ENCODE assay signal across 18 cellular contexts in the genomic region with DNA sequence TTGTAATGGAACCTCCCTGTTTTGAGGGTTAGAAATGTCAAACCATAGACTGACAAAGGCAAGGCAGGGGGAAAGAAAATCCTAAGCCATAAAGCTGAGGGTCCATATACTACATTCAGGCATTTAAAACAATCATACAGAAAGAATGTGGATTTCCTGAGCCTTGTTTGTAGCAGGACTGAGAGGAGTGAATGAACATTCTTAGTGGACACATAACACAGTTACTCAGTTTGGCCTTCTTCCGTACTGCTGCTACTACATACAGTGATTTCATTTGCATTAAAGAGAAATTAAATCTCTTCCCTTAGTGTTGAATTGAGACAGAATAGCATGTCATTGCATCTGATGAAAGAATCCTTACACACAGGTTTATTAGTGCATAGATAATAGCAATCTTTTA. TPM values are rescaled to one million over a fixed set of nuclear protein-coding genes. Genes with fewer than 3 reads are reported as not detected.
A peak's percentile ranks its signal among the peaks of the same experiment; 100 is the strongest.
DNase-seq lines count a peak whose midpoint lies in the region; ATAC-seq and TF ChIP-seq lines count a peak whose summit lies in the region.
"Had no signal": no experiment of that assay in that cellular context is flagged by ENCODE, and none has a peak within 500 bp of the region (broad histone marks: within the 10 kb centered on the region; RNA-seq: fewer than 3 reads in every experiment).

No MANE protein-coding gene starts in this region.

- TF ChIP-seq CTCF in nephron (IDR thresholded peaks at IDR 0.05; ENCODE audit: unreplicated experiment in 3 of 3) (no peak), omental fat pad (IDR thresholded peaks at IDR 0.05) (no peak), esophagus squamous epithelium (IDR thresholded peaks at IDR 0.05) (no peak)

- WGBS in esophagus squamous epithelium, 2 donors = 92 to 100% methylated on average over 1 of the region's 1 CpG

- H3K27me3 ChIP-seq in esophagus squamous epithelium = peaks cover 0 to 6% (median 0%) of the 10 kb centered on the region in 4 donors
- H3K27me3 ChIP-seq: BLaER1 treated with 17β-estradiol and CSF1 and Interleukin-3, amounts not matched to agents 10 nM and 100 nM; SJCRH30 had no signal

- peaks cover 7% of the 10 kb centered on the region for H3K27me3 Mint-ChIP-seq in T-helper 1 cell treated with Interleukin-12 subunit alpha and Interleukin-12 subunit beta and Interleukin-4 antibody, amounts not matched to agents 30 μg/mL and 1 μg/mL, for 36 hours (ENCODE audit: low read depth)
- H3K27me3 Mint-ChIP-seq in activated T-helper 2 cell treated with anti-CD3 and anti-CD28 coated beads, Interferon-gamma antibody, Interleukin-2, Interleukin-4, amounts not matched to agents 10 μg/mL and 5 μg/mL and 100 μg/mL, durations not matched to agents 14 hours and 24 hours and 36 hours (ENCODE audit: low read depth) = no peaks in the 10 kb centered on the region
- no peaks in the 10 kb centered on the region for H3K27me3 Mint-ChIP-seq in nephron (ENCODE audit: low read depth)

- peaks cover 20% of the 10 kb centered on the region for H3K36me3 Mint-ChIP-seq in T-helper 1 cell treated with Interleukin-12 subunit alpha and Interleukin-12 subunit beta and Interleukin-4 antibody, amounts not matched to agents 30 μg/mL and 1 μg/mL, for 36 hours (ENCODE audit: low read depth)
- peaks cover 26% of the 10 kb centered on the region for H3K36me3 Mint-ChIP-seq in activated T-helper 2 cell treated with anti-CD3 and anti-CD28 coated beads, Interferon-gamma antibody, Interleukin-2, Interleukin-4, amounts not matched to agents 10 μg/mL and 5 μg/mL and 100 μg/mL, durations not matched to agents 14 hours and 24 hours and 36 hours (ENCODE audit: low read depth)
- H3K36me3 Mint-ChIP-seq in nephron (ENCODE audit: low read depth) = peaks cover 11% of the 10 kb centered on the region

- H3K4me1 Mint-ChIP-seq in T-helper 1 cell treated with Interleukin-12 subunit alpha and Interleukin-12 subunit beta and Interleukin-4 antibody, amounts not matched to agents 30 μg/mL and 1 μg/mL, for 36 hours (ENCODE audit: low read depth) = peaks cover 30% of the 10 kb centered on the region
- peaks cover 42% of the 10 kb centered on the region for H3K4me1 Mint-ChIP-seq in activated T-helper 2 cell treated with anti-CD3 and anti-CD28 coated beads, Interferon-gamma antibody, Interleukin-2, Interleukin-4, amounts not matched to agents 10 μg/mL and 5 μg/mL and 100 μg/mL, durations not matched to agents 14 hours and 24 hours and 36 hours (ENCODE audit: low read depth)
- peaks cover 30% of the 10 kb centered on the region for H3K4me1 Mint-ChIP-seq in nephron

- ATAC-seq in omental fat pad (ENCODE audit: low FRiP score) (no peak), GM19452 (IDR thresholded peaks at IDR 0.05; ENCODE audit: unreplicated experiment) (no peak)
- ATAC-seq: GM12878 had no signal

- H3K4me3 ChIP-seq in esophagus squamous epithelium = no peak overlapping the region
- H3K4me3 ChIP-seq: BLaER1 treated with 17β-estradiol and CSF1 and Interleukin-3, amounts not matched to agents 10 nM and 100 nM; GM12878; SJCRH30 had no signal

- DNase-seq in T-helper 1 cell (no peak), GM03348 (ENCODE audit: low spot score) (peak; percentile 24), omental fat pad (ENCODE audit: low spot score) (no peak), esophagus squamous epithelium (lab: John Stamatoyannopoulos, UW) (no peak)
- no peak for DNase-seq in activated T-helper 2 cell treated with anti-CD3 and anti-CD28 coated beads, Interferon-gamma antibody, Interleukin-2, Interleukin-4, amounts not matched to agents 10 μg/mL and 5 μg/mL and 100 μg/mL, durations not matched to agents 14 hours and 24 hours and 36 hours (ENCODE audit: low spot score)
- DNase-seq: MV-4-11, NCI-H1436 treated with DMSO at 0.1 percent for 48 hours, NCI-H2081 treated with DMSO at 0.1 percent for 48 hours, NCI-H526, OCI-M1, SJCRH30 had no signal

- peak overlapping the region; percentile 48 for H3K4me3 Mint-ChIP-seq in T-helper 1 cell treated with Interleukin-12 subunit alpha and Interleukin-12 subunit beta and Interleukin-4 antibody, amounts not matched to agents 30 μg/mL and 1 μg/mL, for 36 hours
- H3K4me3 Mint-ChIP-seq in activated T-helper 2 cell treated with anti-CD3 and anti-CD28 coated beads, Interferon-gamma antibody, Interleukin-2, Interleukin-4, amounts not matched to agents 10 μg/mL and 5 μg/mL and 100 μg/mL, durations not matched to agents 14 hours and 24 hours and 36 hours (ENCODE audit: low read depth) = peak overlapping the region; percentile 30
- H3K4me3 Mint-ChIP-seq in nephron = peak overlapping the region; percentile 42 to 64 (median 60)

- intact Hi-C loops in activated T-helper 2 cell treated with anti-CD3 and anti-CD28 coated beads, Interferon-gamma antibody, Interleukin-2, Interleukin-4, amounts not matched to agents 10 μg/mL and 5 μg/mL and 100 μg/mL, durations not matched to agents 14 hours and 24 hours and 36 hours (cut with micrococcal nuclease) = loop anchor here (5.0 to 10.0 kb wide), 7 partner anchors 66 to 764 kb away; partner anchors contain the start of genes HOMER1 and JMY
- intact Hi-C loops in esophagus squamous epithelium (cut with DNase I) = no loop called here

- no peaks in the 10 kb centered on the region for H3K9me3 ChIP-seq in esophagus squamous epithelium
- H3K9me3 ChIP-seq: SJCRH30 had no signal

- no peak overlapping the region for H3K27ac ChIP-seq in esophagus squamous epithelium
- H3K27ac ChIP-seq: 22Rv1; BLaER1 treated with 17β-estradiol and CSF1 and Interleukin-3, amounts not matched to agents 10 nM and 100 nM; RWPE1; SJCRH30 had no signal

- no peak for TF ChIP-seq POLR2A in esophagus squamous epithelium (IDR thresholded peaks at IDR 0.05)

- H3K27ac Mint-ChIP-seq in T-helper 1 cell treated with Interleukin-12 subunit alpha and Interleukin-12 subunit beta and Interleukin-4 antibody, amounts not matched to agents 30 μg/mL and 1 μg/mL, for 36 hours = peak overlapping the region; percentile 38
- H3K27ac Mint-ChIP-seq in activated T-helper 2 cell treated with anti-CD3 and anti-CD28 coated beads, Interferon-gamma antibody, Interleukin-2, Interleukin-4, amounts not matched to agents 10 μg/mL and 5 μg/mL and 100 μg/mL, durations not matched to agents 14 hours and 24 hours and 36 hours = no peak overlapping the region
- H3K27ac Mint-ChIP-seq in nephron = peak overlapping the region in 2 of 3 experiments; percentile 31 to 49

- peaks cover 0 to 12% (median 5%) of the 10 kb centered on the region in 3 donors for H3K36me3 ChIP-seq in esophagus squamous epithelium
- H3K36me3 ChIP-seq: BLaER1 treated with 17β-estradiol and CSF1 and Interleukin-3, amounts not matched to agents 10 nM and 100 nM had no signal

- H3K9me3 Mint-ChIP-seq in T-helper 1 cell treated with Interleukin-12 subunit alpha and Interleukin-12 subunit beta and Interleukin-4 antibody, amounts not matched to agents 30 μg/mL and 1 μg/mL, for 36 hours = peaks cover 17% of the 10 kb centered on the region
- H3K9me3 Mint-ChIP-seq in activated T-helper 2 cell treated with anti-CD3 and anti-CD28 coated beads, Interferon-gamma antibody, Interleukin-2, Interleukin-4, amounts not matched to agents 10 μg/mL and 5 μg/mL and 100 μg/mL, durations not matched to agents 14 hours and 24 hours and 36 hours = peaks cover 13% of the 10 kb centered on the region
- no peaks in the 10 kb centered on the region for H3K9me3 Mint-ChIP-seq in nephron

- peaks cover 0 to 21% (median 12%) of the 10 kb centered on the region in 3 donors for H3K4me1 ChIP-seq in esophagus squamous epithelium
- H3K4me1 ChIP-seq: BLaER1 treated with 17β-estradiol and CSF1 and Interleukin-3, amounts not matched to agents 10 nM and 100 nM had no signal

RNA-seq across cellular contexts. Expression of gene MTX3, which starts 1.8 kb away (rescaled TPM):
- total RNA-seq in activated T-helper 2 cell treated with anti-CD3 and anti-CD28 coated beads, Interferon-gamma antibody, Interleukin-2, Interleukin-4, amounts not matched to agents 10 μg/mL and 5 μg/mL and 100 μg/mL, durations not matched to agents 14 hours and 24 hours and 36 hours = 18.0 and 18.2 TPM in 2 replicates
- total RNA-seq in omental fat pad (10 to 100 TPM in 1 of 4 donors, 1 to 10 TPM in 3; 7.7 to 16.6 (median 9.0) TPM), esophagus squamous epithelium (10 to 100 TPM in 3 of 4 donors, 1 to 10 TPM in 1; 6.5 to 15.8 (median 12.3) TPM)

RNA-seq across cellular contexts. Expression of gene THBS4, which starts 42.3 kb away (rescaled TPM):
- total RNA-seq in activated T-helper 2 cell treated with anti-CD3 and anti-CD28 coated beads, Interferon-gamma antibody, Interleukin-2, Interleukin-4, amounts not matched to agents 10 μg/mL and 5 μg/mL and 100 μg/mL, durations not matched to agents 14 hours and 24 hours and 36 hours = 0.92 and 1.1 TPM in 2 replicates
- total RNA-seq in omental fat pad (10 to 100 TPM in 2 of 4 donors, 1 to 10 TPM in 2; 8.3 to 78.7 (median 12.5) TPM), esophagus squamous epithelium (1 to 10 TPM in 3 of 4 donors, under 1 TPM in 1; 0.44 to 4.7 (median 1.7) TPM)
